ENCODE assay signal across 28 cellular contexts in the genomic region with DNA sequence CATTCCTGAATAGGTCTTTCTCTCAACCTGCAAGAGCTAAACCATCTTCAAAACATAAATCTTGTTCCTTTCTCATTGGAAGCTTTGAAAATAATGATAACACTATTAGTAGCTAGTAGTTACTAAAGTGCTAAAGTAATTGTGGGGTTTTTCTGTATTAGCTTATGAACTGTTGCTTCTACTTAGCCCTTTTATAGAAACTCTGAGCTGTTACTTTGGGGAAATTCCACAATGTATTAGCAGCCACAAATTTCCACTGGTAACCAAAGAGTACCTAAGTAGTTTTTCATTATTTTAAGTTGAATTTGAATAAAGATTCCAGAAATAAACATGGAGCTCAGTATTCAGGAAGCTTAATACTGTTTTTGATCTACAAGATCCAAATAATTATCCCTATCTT. TPM values are rescaled to one million over a fixed set of nuclear protein-coding genes. Genes with fewer than 3 reads are reported as not detected.
DNase-seq lines count a peak whose midpoint lies in the region; ATAC-seq, FAIRE-seq and TF ChIP-seq lines count a peak whose summit lies in the region.
"Had no signal": no experiment of that assay in that cellular context is flagged by ENCODE, and none has a peak within 500 bp of the region (broad histone marks: within the 10 kb centered on the region; RNA-seq: fewer than 3 reads in every experiment).

No MANE protein-coding gene starts in this region.

- intact Hi-C loops in activated naive CD4-positive, alpha-beta T cell treated with anti-CD3 and anti-CD28 coated beads for 36 hours (cut with micrococcal nuclease): no loop called here
- intact Hi-C loops in sigmoid colon (cut with DNase I): no loop called here

- H3K27me3 ChIP-seq in MM.1S (replicated peaks; ENCODE audit: insufficient read depth, low read length): no peaks in the 10 kb centered on the region
- no peaks in the 10 kb centered on the region for H3K27me3 ChIP-seq in sigmoid colon
- H3K27me3 ChIP-seq: BLaER1 treated with 17β-estradiol and CSF1 and Interleukin-3, amounts not matched to agents 10 nM and 100 nM; SJCRH30 had no signal

- no peaks in the 10 kb centered on the region for H3K9me3 Mint-ChIP-seq in activated naive CD4-positive, alpha-beta T cell treated with anti-CD3 and anti-CD28 coated beads, Interleukin-2, amount 50 U/mL, for 24 hours
- H3K9me3 Mint-ChIP-seq in activated naive CD4-positive, alpha-beta T cell treated with anti-CD3 and anti-CD28 coated beads for 36 hours: no peaks in the 10 kb centered on the region
- no peaks in the 10 kb centered on the region for H3K9me3 Mint-ChIP-seq in activated naive CD8-positive, alpha-beta T cell treated with anti-CD3 and anti-CD28 coated beads for 36 hours
- H3K9me3 Mint-ChIP-seq: CD4-positive, alpha-beta memory T cell; GM23338; H9 had no signal

- H3K4me3 Mint-ChIP-seq in activated naive CD4-positive, alpha-beta T cell treated with anti-CD3 and anti-CD28 coated beads, Interleukin-2, amount 50 U/mL, for 24 hours: peak overlapping the region; percentile 42
- no peak overlapping the region for H3K4me3 Mint-ChIP-seq in activated naive CD4-positive, alpha-beta T cell treated with anti-CD3 and anti-CD28 coated beads for 36 hours
- H3K4me3 Mint-ChIP-seq in activated naive CD8-positive, alpha-beta T cell treated with anti-CD3 and anti-CD28 coated beads for 36 hours: no peak overlapping the region
- H3K4me3 Mint-ChIP-seq: CD4-positive, alpha-beta memory T cell; GM23338; H9 had no signal

- no peaks in the 10 kb centered on the region for H3K4me1 ChIP-seq in MM.1S (ENCODE audit: low read length)
- H3K4me1 ChIP-seq in sigmoid colon: no peaks in the 10 kb centered on the region
- H3K4me1 ChIP-seq: SJCRH30 had no signal

- no peaks in the 10 kb centered on the region for H4K20me1 ChIP-seq in MM.1S (ENCODE audit: insufficient read depth, low read length)

- ATAC-seq in GM18868 (IDR thresholded peaks at IDR 0.05; ENCODE audit: unreplicated experiment): peak; percentile 84
- ATAC-seq: A549, GM23338, PC-3, Right ventricle myocardium inferior, SK-N-SH treated with all-trans-retinoic acid at 6 μM for 48 hours had no signal

- DNase-seq in activated naive CD4-positive, alpha-beta T cell treated with anti-CD3 and anti-CD28 coated beads for 36 hours: no peak
- DNase-seq in activated naive CD8-positive, alpha-beta T cell treated with anti-CD3 and anti-CD28 coated beads for 36 hours: no peak
- DNase-seq in MM.1S (no peak), D721Med (ENCODE audit: insufficient read length, low spot score) (no peak), sigmoid colon (no peak)
- DNase-seq: AML-193; CD4-positive, alpha-beta memory T cell; COR-L47; GDM1; H9; IMR-90; KG1; NCI-H1048; NCI-H1417; NCI-H187; NCI-H2081 treated with DMSO at 0.1 percent for 48 hours; NCI-H2171 treated with DMSO at 0.1 percent for 48 hours; NCI-H524; NCI-H774; PC-3; SJCRH30 had no signal

- no peak overlapping the region for H2AFZ ChIP-seq in MM.1S (ENCODE audit: low read length)
- H2AFZ ChIP-seq: GM23338 had no signal

- H3F3A ChIP-seq in MM.1S (ENCODE audit: insufficient read depth, low read length): peaks cover 5% of the 10 kb centered on the region; the same call in 1 of the 2 replicates

- CTCF ChIA-PET in activated naive CD4-positive, alpha-beta T cell treated with anti-CD3 and anti-CD28 coated beads for 36 hours (lab: Charles Lee): interaction anchor here (0.7 to 1.0 kb wide), 3 partner anchors 34 to 130 kb away, joined by 3 to 4 read pairs (median 3); no protein-coding TSS in a partner anchor

- H3K4me3 ChIP-seq in MM.1S (ENCODE audit: low read length) (no peak overlapping the region), sigmoid colon (no peak overlapping the region)
- H3K4me3 ChIP-seq: A549; BLaER1 treated with 17β-estradiol and CSF1 and Interleukin-3, amounts not matched to agents 10 nM and 100 nM; GM23338; SJCRH30 had no signal

- no peak for TF ChIP-seq CTCF in MM.1S (IDR thresholded peaks at IDR 0.05; ENCODE audit: low read length)
- TF ChIP-seq CTCF in D721Med (IDR thresholded peaks at IDR 0.05; ENCODE audit: insufficient read depth, missing control alignments): no peak
- TF ChIP-seq CTCF in sigmoid colon (IDR thresholded peaks at IDR 0.05): no peak

- H3K27ac Mint-ChIP-seq in activated naive CD4-positive, alpha-beta T cell treated with anti-CD3 and anti-CD28 coated beads, Interleukin-2, amount 50 U/mL, for 24 hours: peak overlapping the region; percentile 78
- no peak overlapping the region for H3K27ac Mint-ChIP-seq in activated naive CD4-positive, alpha-beta T cell treated with anti-CD3 and anti-CD28 coated beads for 36 hours
- H3K27ac Mint-ChIP-seq in activated naive CD8-positive, alpha-beta T cell treated with anti-CD3 and anti-CD28 coated beads for 36 hours: peak overlapping the region; percentile 66
- H3K27ac Mint-ChIP-seq: CD4-positive, alpha-beta memory T cell; GM23338; H9 had no signal

- H3K9me2 ChIP-seq in MM.1S (replicated peaks; ENCODE audit: insufficient read depth, low read length): no peaks in the 10 kb centered on the region

- no peak overlapping the region for H3K4me2 ChIP-seq in MM.1S (ENCODE audit: low read depth, low read length)
- H3K4me2 ChIP-seq: A549; BLaER1 treated with 17β-estradiol and CSF1 and Interleukin-3, amounts not matched to agents 10 nM and 100 nM; GM23338 had no signal

- no peak overlapping the region for H3K9ac ChIP-seq in MM.1S (ENCODE audit: low read length)
- H3K9ac ChIP-seq: BLaER1 treated with 17β-estradiol and CSF1 and Interleukin-3, amounts not matched to agents 10 nM and 100 nM had no signal

- no peak for FAIRE-seq in D721Med (lab: Jason Lieb, UNC)
- FAIRE-seq: A549 had no signal

- H3K36me3 ChIP-seq in MM.1S (replicated peaks; ENCODE audit: insufficient read depth, low read length): no peaks in the 10 kb centered on the region
- H3K36me3 ChIP-seq in sigmoid colon: peaks cover 0 to 20% (median 7%) of the 10 kb centered on the region in 4 donors

- peaks cover 15% of the 10 kb centered on the region for H3K4me1 Mint-ChIP-seq in activated naive CD4-positive, alpha-beta T cell treated with anti-CD3 and anti-CD28 coated beads, Interleukin-2, amount 50 U/mL, for 24 hours
- H3K4me1 Mint-ChIP-seq in activated naive CD4-positive, alpha-beta T cell treated with anti-CD3 and anti-CD28 coated beads for 36 hours (ENCODE audit: low read depth): peaks cover 7% of the 10 kb centered on the region
- peaks cover 13% of the 10 kb centered on the region for H3K4me1 Mint-ChIP-seq in activated naive CD8-positive, alpha-beta T cell treated with anti-CD3 and anti-CD28 coated beads for 36 hours

- no peaks in the 10 kb centered on the region for H3K9me3 ChIP-seq in MM.1S (replicated peaks; ENCODE audit: insufficient read depth, low read length)
- no peaks in the 10 kb centered on the region for H3K9me3 ChIP-seq in sigmoid colon
- H3K9me3 ChIP-seq: A549; BLaER1 treated with 17β-estradiol and CSF1 and Interleukin-3, amounts not matched to agents 10 nM and 100 nM; SJCRH30 had no signal

- TF ChIP-seq EP300 in sigmoid colon (IDR thresholded peaks at IDR 0.05): no peak

- no peaks in the 10 kb centered on the region for H3K79me2 ChIP-seq in MM.1S (ENCODE audit: low read length)

- TF ChIP-seq POLR2A in sigmoid colon (IDR thresholded peaks at IDR 0.05): no peak

- peaks cover 10% of the 10 kb centered on the region for H3K36me3 Mint-ChIP-seq in activated naive CD4-positive, alpha-beta T cell treated with anti-CD3 and anti-CD28 coated beads, Interleukin-2, amount 50 U/mL, for 24 hours
- peaks cover 9% of the 10 kb centered on the region for H3K36me3 Mint-ChIP-seq in activated naive CD4-positive, alpha-beta T cell treated with anti-CD3 and anti-CD28 coated beads for 36 hours (ENCODE audit: low read depth)
- peaks cover 4% of the 10 kb centered on the region for H3K36me3 Mint-ChIP-seq in activated naive CD8-positive, alpha-beta T cell treated with anti-CD3 and anti-CD28 coated beads for 36 hours

- no peak overlapping the region for H3K27ac ChIP-seq in MM.1S (ENCODE audit: low read length)
- no peak overlapping the region for H3K27ac ChIP-seq in sigmoid colon
- H3K27ac ChIP-seq: A549; BLaER1 treated with 17β-estradiol and CSF1 and Interleukin-3, amounts not matched to agents 10 nM and 100 nM; SJCRH30 had no signal

- H3K27me3 Mint-ChIP-seq in activated naive CD4-positive, alpha-beta T cell treated with anti-CD3 and anti-CD28 coated beads, Interleukin-2, amount 50 U/mL, for 24 hours: no peaks in the 10 kb centered on the region
- H3K27me3 Mint-ChIP-seq in activated naive CD4-positive, alpha-beta T cell treated with anti-CD3 and anti-CD28 coated beads for 36 hours (ENCODE audit: low read depth): no peaks in the 10 kb centered on the region
- H3K27me3 Mint-ChIP-seq in activated naive CD8-positive, alpha-beta T cell treated with anti-CD3 and anti-CD28 coated beads for 36 hours: no peaks in the 10 kb centered on the region
- H3K27me3 Mint-ChIP-seq: CD4-positive, alpha-beta memory T cell had no signal

RNA-seq across cellular contexts. Expression of a gene that starts 6.4 kb away (rescaled TPM):
- total RNA-seq in activated naive CD4-positive, alpha-beta T cell treated with anti-CD3 and anti-CD28 coated beads for 36 hours: 10 to 100 TPM; 78.2 to 83.4 TPM
- total RNA-seq in activated naive CD8-positive, alpha-beta T cell treated with anti-CD3 and anti-CD28 coated beads for 36 hours: 100 to 1,000 TPM; 118 to 122 TPM
- total RNA-seq in sigmoid colon: 10 to 100 TPM; 30.6 to 67.1 (median 46.4) TPM
- polyA plus RNA-seq in sigmoid colon: 10 to 100 TPM; 25.2 to 40.5 (median 39.5) TPM

RNA-seq across cellular contexts. Expression of a gene that starts 18.1 kb away (rescaled TPM):
- 10 to 100 TPM; 17.7 to 17.9 TPM for total RNA-seq in activated naive CD4-positive, alpha-beta T cell treated with anti-CD3 and anti-CD28 coated beads for 36 hours
- total RNA-seq in activated naive CD8-positive, alpha-beta T cell treated with anti-CD3 and anti-CD28 coated beads for 36 hours: 10 to 100 TPM; 24.9 to 28.6 TPM
- 10 to 100 TPM; 21.9 to 28.5 (median 24.9) TPM for total RNA-seq in sigmoid colon
- 1 to 10 TPM; 5.4 to 7.4 (median 6.2) TPM for polyA plus RNA-seq in sigmoid colon

RNA-seq across cellular contexts. Expression of a gene that starts 18.2 kb away (rescaled TPM):
- total RNA-seq in activated naive CD4-positive, alpha-beta T cell treated with anti-CD3 and anti-CD28 coated beads for 36 hours: 10 to 100 TPM; 61.1 to 62.9 TPM
- total RNA-seq in activated naive CD8-positive, alpha-beta T cell treated with anti-CD3 and anti-CD28 coated beads for 36 hours: 10 to 100 TPM; 66.0 to 69.2 TPM
- total RNA-seq in sigmoid colon: 1 to 10 TPM in 2 of 4 donors, under 1 TPM in 2; 0.66 to 1.4 (median 0.96) TPM
- polyA plus RNA-seq in sigmoid colon: 1 to 10 TPM in 2 of 3 donors, under 1 TPM in 1; 0.60 to 4.0 (median 1.4) TPM

Comparison
In these comparisons a context has a peak if more than half of its experiments do, and no peak if none do; other contexts are left out.
1. RNA of a gene that starts 18.2 kb away (total RNA-seq): 66.0 to 69.2 TPM in activated naive CD8-positive, alpha-beta T cell treated with anti-CD3 and anti-CD28 coated beads for 36 hours and 61.1 to 62.9 TPM in activated naive CD4-positive, alpha-beta T cell treated with anti-CD3 and anti-CD28 coated beads for 36 hours; 0.66 to 1.4 TPM in sigmoid colon; every median in the first group is over 10 times any median in the second.